1 cellular context compared by ENCODE assay signal in the genomic region with DNA sequence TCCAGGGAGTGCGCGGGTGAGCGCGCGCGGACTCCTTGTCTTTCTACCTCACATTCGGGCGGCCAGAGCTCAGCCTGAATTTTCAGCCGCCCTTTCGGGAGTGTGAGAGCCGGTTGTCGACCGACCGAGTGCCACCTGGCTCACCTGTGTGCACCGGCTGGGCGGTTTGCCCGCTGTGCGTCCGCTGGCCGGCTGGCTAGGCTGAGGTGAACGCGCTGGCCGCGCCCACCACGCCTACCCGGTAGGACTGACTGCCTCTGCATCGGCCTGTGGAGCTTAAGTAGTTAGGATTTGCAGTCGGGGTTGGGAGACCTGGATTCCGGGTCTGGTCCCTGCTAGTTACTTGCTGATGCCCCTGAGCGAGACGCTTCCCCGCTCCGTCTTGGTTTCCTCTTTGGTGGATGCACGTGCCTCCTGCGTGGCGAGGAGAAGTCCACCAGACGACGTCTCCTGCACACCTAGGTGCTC.
TF ChIP-seq lines count a peak whose summit lies in the region.

No MANE protein-coding gene starts in this region.

TF ChIP-seq in HEK293, 187 proteins besides CTCF, POLR2A, EP300 and RAD21 (continued from another document):
- TF ChIP-seq ZNF768 (tag by site-specific recombination; IDR thresholded peaks at IDR 0.05) (no peak), ZNF530 (tag by site-specific recombination; IDR thresholded peaks at IDR 0.05; ENCODE audit: low read depth) (no peak), ZNF112 (tag by site-specific recombination; IDR thresholded peaks at IDR 0.05) (no peak), ZNF843 (tag by site-specific recombination; IDR thresholded peaks at IDR 0.05) (no peak), ZNF521 (tag by site-specific recombination; IDR thresholded peaks at IDR 0.05) (no peak), KLF9 (tag by site-specific recombination; IDR thresholded peaks at IDR 0.05; ENCODE audit: low read depth) (peak; percentile 45; the same call in 1 of the 2 replicates)
